In the genomic region with DNA sequence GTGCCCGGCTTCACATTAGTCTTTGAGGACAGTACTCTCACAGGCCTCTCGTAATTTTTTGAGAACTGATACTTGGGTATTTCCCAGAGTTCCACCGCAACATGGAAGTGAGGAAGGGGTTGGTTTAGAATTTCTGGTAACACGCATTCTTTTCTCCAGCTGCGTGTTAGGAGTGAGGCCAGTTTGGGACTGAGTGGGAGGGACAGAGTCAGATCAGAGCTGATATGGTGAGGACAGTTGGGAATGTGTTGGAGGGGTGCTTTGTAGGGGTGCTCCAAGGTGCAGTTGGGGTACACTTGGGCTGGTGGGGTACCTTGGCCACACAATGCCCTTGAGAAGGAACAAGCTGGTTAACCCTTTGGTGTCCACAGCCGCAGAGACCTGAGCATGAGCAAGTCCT, we compare ENCODE assay signal across 1 cellular context.
TF ChIP-seq lines count a peak whose summit lies in the region.

No MANE protein-coding gene starts in this region.

TF ChIP-seq in HepG2, 621 proteins besides CTCF, POLR2A, EP300 and RAD21:
- TF ChIP-seq ZMAT3 (CRISPR knock-in tag; conservative IDR thresholded peaks at IDR 0.05) (0 out of 2 replicates have a peak, but pooled peaks have one; percentile 11), IRX3 (CRISPR knock-in tag; IDR thresholded peaks at IDR 0.05; ENCODE audit: borderline replicate concordance, low read depth) (no peak), ZNF652 (CRISPR knock-in tag; IDR thresholded peaks at IDR 0.05; ENCODE audit: borderline replicate concordance, low read depth) (peak; percentile 91)
